In genomic region chr12:116236148-116236731, GRCh38 we compare ENCODE assay signal across 8 cellular contexts. TPM values are rescaled to one million over a fixed set of nuclear protein-coding genes. Genes with fewer than 3 reads are reported as not detected.
A peak's percentile ranks its signal among the peaks of the same experiment; 100 is the strongest.
DNase-seq lines count a peak whose midpoint lies in the region; ATAC-seq and TF ChIP-seq lines count a peak whose summit lies in the region.

No MANE protein-coding gene starts in this region.

- H3K4me3 ChIP-seq in neural progenitor cell, result no peak overlapping the region
- H3K4me3 ChIP-seq in upper lobe of right lung, result no peak overlapping the region

- H3K4me1 Mint-ChIP-seq in CD14-positive monocyte (peaks cover 27% of the 10 kb centered on the region), neural progenitor cell (peaks cover 19% of the 10 kb centered on the region)

- H3K27ac ChIP-seq in neural progenitor cell, result peak overlapping the region; percentile 35
- no peak overlapping the region for H3K27ac ChIP-seq in upper lobe of right lung

- DNase-seq in CD14-positive monocyte (ENCODE audit: low spot score) (no peak), H4 (ENCODE audit: low spot score) (peak; percentile 53), NCI-H526 (lab: John Stamatoyannopoulos, UW) (peak; percentile 34 to 54), fibroblast of gingiva (ENCODE audit: low read depth) (peak; percentile 21), neural progenitor cell (ENCODE audit: low spot score) (peak; percentile 68), upper lobe of right lung (no peak)
- peak; percentile 14 for DNase-seq in activated CD8-positive, alpha-beta memory T cell treated with anti-CD3 and anti-CD28 coated beads, Interleukin-2, amount 50 U/mL, for 1 hour (ENCODE audit: extremely low read depth)

- no peak for TF ChIP-seq POLR2A in GM18505 (IDR thresholded peaks at IDR 0.05; ENCODE audit: borderline replicate concordance, extremely low read depth, insufficient read depth, insufficient read length)

- H3K36me3 Mint-ChIP-seq in CD14-positive monocyte (peaks cover 20 to 24% of the 10 kb centered on the region in 2 donors), neural progenitor cell (peaks cover 7% of the 10 kb centered on the region)

- ATAC-seq in upper lobe of right lung, result peak; percentile 70
- no peak for ATAC-seq in GM18505 (IDR thresholded peaks at IDR 0.05; ENCODE audit: unreplicated experiment)

- H3K79me2 ChIP-seq in neural progenitor cell (ENCODE audit: low read depth), result peaks cover 100% of the 10 kb centered on the region

- peak overlapping the region in 2 of 7 donors; percentile 14 to 78 for H3K27ac Mint-ChIP-seq in CD14-positive monocyte
- no peak overlapping the region for H3K27ac Mint-ChIP-seq in neural progenitor cell

- H3K36me3 ChIP-seq in neural progenitor cell, result peaks cover 8% of the 10 kb centered on the region
- no peaks in the 10 kb centered on the region for H3K36me3 ChIP-seq in upper lobe of right lung

- intact Hi-C loops in CD14-positive monocyte (cut with micrococcal nuclease), result loop anchor here in 1 of 2 donors (10.0 kb wide), 1 partner anchor 171 kb away; no protein-coding TSS in a partner anchor
- intact Hi-C loops in upper lobe of right lung (cut with DNase I), result loop anchor here (10.0 kb wide), 1 partner anchor 221 kb away; no protein-coding TSS in a partner anchor

- H3K4me2 ChIP-seq in neural progenitor cell, result peak overlapping the region; percentile 25

- H3K9me3 Mint-ChIP-seq in CD14-positive monocyte (peaks cover 0 to 1% (median 0%) of the 10 kb centered on the region in 7 donors), neural progenitor cell (peaks cover under 1% of the 10 kb centered on the region)

- H3K9ac ChIP-seq in neural progenitor cell, result no peak overlapping the region

- H3K27me3 Mint-ChIP-seq in CD14-positive monocyte (ENCODE audit: low read depth in 3 of 3), result no peaks in the 10 kb centered on the region
- no peaks in the 10 kb centered on the region for H3K27me3 Mint-ChIP-seq in neural progenitor cell (ENCODE audit: insufficient read depth, low read depth)

- H3K27me3 ChIP-seq in neural progenitor cell (no peaks in the 10 kb centered on the region), upper lobe of right lung (no peaks in the 10 kb centered on the region)

- no peak overlapping the region for H2AFZ ChIP-seq in neural progenitor cell (replicated peaks)

- H3K9me3 ChIP-seq in neural progenitor cell (ENCODE audit: low read depth) (no peaks in the 10 kb centered on the region), upper lobe of right lung (no peaks in the 10 kb centered on the region)

- peaks cover 27% of the 10 kb centered on the region for H3F3A ChIP-seq in neural progenitor cell (ENCODE audit: low read depth)

- peaks cover 59% of the 10 kb centered on the region for H4K20me1 ChIP-seq in neural progenitor cell (ENCODE audit: low read depth)

- H3K4me3 Mint-ChIP-seq in CD14-positive monocyte, result no peak overlapping the region
- H3K4me3 Mint-ChIP-seq in neural progenitor cell, result no peak overlapping the region

- peak; percentile 73 for TF ChIP-seq CTCF in CD14-positive monocyte (IDR thresholded peaks at IDR 0.05)
- TF ChIP-seq CTCF in neural progenitor cell (IDR thresholded peaks at IDR 0.05), result peak; percentile 71
- peak; percentile 74 for TF ChIP-seq CTCF in upper lobe of right lung (IDR thresholded peaks at IDR 0.05)

- H3K4me1 ChIP-seq in neural progenitor cell (peaks cover 19% of the 10 kb centered on the region), upper lobe of right lung (peaks cover 41% of the 10 kb centered on the region)

RNA-seq across cellular contexts. Expression of gene MED13L, which starts 41.3 kb away (rescaled TPM):
- polyA plus RNA-seq in CD14-positive monocyte, result 1 to 10 TPM; 4.4 to 7.5 TPM
- 19.7 and 21.7 TPM in 2 replicates for total RNA-seq in H4 (2014; rRNA removed; shearing (Covaris generic))
- 122 and 149 TPM in 2 replicates for total RNA-seq in neural progenitor cell (ENCODE audit: low replicate concordance)
- 147 TPM for total RNA-seq in upper lobe of right lung

Comparison
In these comparisons a context has a peak if more than half of its experiments do, and no peak if none do; other contexts are left out.
1. DNase-seq: peak in H4 (single experiment), NCI-H526 (2 of 2), activated CD8-positive, alpha-beta memory T cell treated with anti-CD3 and anti-CD28 coated beads, Interleukin-2, amount 50 U/mL, for 1 hour (single experiment), fibroblast of gingiva (single experiment) and neural progenitor cell (single experiment); none in CD14-positive monocyte (single experiment) and upper lobe of right lung (single experiment).
2. Peak in every context shown above with its lines, with median percentiles within 50 percentile points of each other: CTCF ChIP-seq.